Comparison of ENCODE assay signal across 22 cellular contexts in genomic region chr11:102304686-102305085, GRCh38. TPM values are rescaled to one million over a fixed set of nuclear protein-coding genes. Genes with fewer than 3 reads are reported as not detected.
DNase-seq lines count a peak whose midpoint lies in the region; ATAC-seq and TF ChIP-seq lines count a peak whose summit lies in the region.
"Had no signal": no experiment of that assay in that cellular context is flagged by ENCODE, and none has a peak within 500 bp of the region (broad histone marks: within the 10 kb centered on the region; RNA-seq: fewer than 3 reads in every experiment).

No MANE protein-coding gene starts in this region.

- no peaks in the 10 kb centered on the region for H3K27me3 ChIP-seq in SU-DHL-6 (ENCODE audit: low read length)
- H3K27me3 ChIP-seq: BLaER1 treated with 17β-estradiol and CSF1 and Interleukin-3, amounts not matched to agents 10 nM and 100 nM; hepatocyte; neutrophil; testis; vagina had no signal

- intact Hi-C loops in activated naive CD4-positive, alpha-beta T cell treated with anti-CD3 and anti-CD28 coated beads for 36 hours (cut with micrococcal nuclease) = no loop called here

- H3K4me2 ChIP-seq in SU-DHL-6 (ENCODE audit: low read depth, low read length, poor library complexity, severe bottlenecking) = peak overlapping the region; percentile 73

- H3K79me2 ChIP-seq in SU-DHL-6 (ENCODE audit: insufficient read depth, low read length) = no peaks in the 10 kb centered on the region
- H3K79me2 ChIP-seq: hepatocyte had no signal

- no peak for TF ChIP-seq CTCF in SU-DHL-6 (IDR thresholded peaks at IDR 0.05; ENCODE audit: insufficient read depth, low read length, poor library complexity, severe bottlenecking)

- peaks cover 15% of the 10 kb centered on the region; the same call in 1 of the 2 replicates for H3K9me3 ChIP-seq in SU-DHL-6 (ENCODE audit: insufficient read depth, low read length)
- H3K9me3 ChIP-seq: HAP-1, neutrophil, psoas muscle, testis, vagina had no signal

- H3K27me3 Mint-ChIP-seq in activated naive CD4-positive, alpha-beta T cell treated with anti-CD3 and anti-CD28 coated beads, Interleukin-2, amount 50 U/mL, for 24 hours = no peaks in the 10 kb centered on the region
- H3K27me3 Mint-ChIP-seq in activated naive CD4-positive, alpha-beta T cell treated with anti-CD3 and anti-CD28 coated beads for 36 hours (ENCODE audit: low read depth) = no peaks in the 10 kb centered on the region
- H3K27me3 Mint-ChIP-seq in central memory CD8-positive, alpha-beta T cell = no peaks in the 10 kb centered on the region

- peaks cover 16% of the 10 kb centered on the region for H3K9me3 Mint-ChIP-seq in activated naive CD4-positive, alpha-beta T cell treated with anti-CD3 and anti-CD28 coated beads, Interleukin-2, amount 50 U/mL, for 24 hours
- peaks cover 22% of the 10 kb centered on the region for H3K9me3 Mint-ChIP-seq in activated naive CD4-positive, alpha-beta T cell treated with anti-CD3 and anti-CD28 coated beads for 36 hours
- H3K9me3 Mint-ChIP-seq in central memory CD8-positive, alpha-beta T cell = peaks cover 7% of the 10 kb centered on the region

- no peak overlapping the region for H3K4me3 Mint-ChIP-seq in activated naive CD4-positive, alpha-beta T cell treated with anti-CD3 and anti-CD28 coated beads, Interleukin-2, amount 50 U/mL, for 24 hours
- no peak overlapping the region for H3K4me3 Mint-ChIP-seq in activated naive CD4-positive, alpha-beta T cell treated with anti-CD3 and anti-CD28 coated beads for 36 hours
- H3K4me3 Mint-ChIP-seq in central memory CD8-positive, alpha-beta T cell = no peak overlapping the region

- no peak overlapping the region for H3K9ac ChIP-seq in SU-DHL-6 (ENCODE audit: low read length)
- H3K9ac ChIP-seq: BLaER1 treated with 17β-estradiol and CSF1 and Interleukin-3, amounts not matched to agents 10 nM and 100 nM had no signal

- peaks cover 21% of the 10 kb centered on the region for H3F3A ChIP-seq in SU-DHL-6 (ENCODE audit: insufficient read depth)

- no peak for DNase-seq in activated naive CD4-positive, alpha-beta T cell treated with anti-CD3 and anti-CD28 coated beads for 36 hours
- no peak for DNase-seq in central memory CD8-positive, alpha-beta T cell (ENCODE audit: low spot score in 2 of 2)
- DNase-seq in stimulated activated naive CD8-positive, alpha-beta T cell treated with anti-CD3 and anti-CD28 coated beads, Interleukin-15, Interleukin-2, amounts not matched to agents 100 U/mL and 50 U/mL, for 24 hours = no peak
- no peak for DNase-seq in anterior cingulate cortex (lab: John Stamatoyannopoulos, UW)
- DNase-seq: ACHN; activated naive CD4-positive, alpha-beta T cell treated with Interleukin-2 at 50 U/mL for 16 hours; dorsolateral prefrontal cortex; Karpas-422; mucosa of descending colon; NCI-H1930; NCI-H2227 treated with DMSO at 0.1 percent for 48 hours; psoas muscle; testis had no signal

- H3K27ac ChIP-seq in SU-DHL-6 (ENCODE audit: low read depth, low read length) = no peak overlapping the region
- H3K27ac ChIP-seq: BLaER1 treated with 17β-estradiol and CSF1 and Interleukin-3, amounts not matched to agents 10 nM and 100 nM; neutrophil; psoas muscle; testis; vagina had no signal

- H3K4me1 Mint-ChIP-seq in activated naive CD4-positive, alpha-beta T cell treated with anti-CD3 and anti-CD28 coated beads, Interleukin-2, amount 50 U/mL, for 24 hours = peaks cover 80% of the 10 kb centered on the region
- peaks cover 71% of the 10 kb centered on the region for H3K4me1 Mint-ChIP-seq in activated naive CD4-positive, alpha-beta T cell treated with anti-CD3 and anti-CD28 coated beads for 36 hours (ENCODE audit: low read depth)
- H3K4me1 Mint-ChIP-seq in central memory CD8-positive, alpha-beta T cell = peaks cover 67% of the 10 kb centered on the region

- H3K4me3 ChIP-seq in SU-DHL-6 (ENCODE audit: insufficient read depth, low read length, poor library complexity, severe bottlenecking) = no peak overlapping the region
- H3K4me3 ChIP-seq: BLaER1 treated with 17β-estradiol and CSF1 and Interleukin-3, amounts not matched to agents 10 nM and 100 nM; dorsolateral prefrontal cortex; HAP-1; hepatocyte; mucosa of descending colon; psoas muscle; testis; vagina had no signal

- H4K20me1 ChIP-seq in SU-DHL-6 (ENCODE audit: low read depth, low read length) = no peaks in the 10 kb centered on the region
- H4K20me1 ChIP-seq: BLaER1 treated with 17β-estradiol and CSF1 and Interleukin-3, amounts not matched to agents 10 nM and 100 nM had no signal

- H3K27ac Mint-ChIP-seq in activated naive CD4-positive, alpha-beta T cell treated with anti-CD3 and anti-CD28 coated beads, Interleukin-2, amount 50 U/mL, for 24 hours = peak overlapping the region; percentile 85
- H3K27ac Mint-ChIP-seq in activated naive CD4-positive, alpha-beta T cell treated with anti-CD3 and anti-CD28 coated beads for 36 hours = no peak overlapping the region
- H3K27ac Mint-ChIP-seq in central memory CD8-positive, alpha-beta T cell (ENCODE audit: low read depth) = peak overlapping the region; percentile 44

- peaks cover 12% of the 10 kb centered on the region for H3K36me3 Mint-ChIP-seq in activated naive CD4-positive, alpha-beta T cell treated with anti-CD3 and anti-CD28 coated beads, Interleukin-2, amount 50 U/mL, for 24 hours
- H3K36me3 Mint-ChIP-seq in activated naive CD4-positive, alpha-beta T cell treated with anti-CD3 and anti-CD28 coated beads for 36 hours (ENCODE audit: low read depth) = peaks cover 4% of the 10 kb centered on the region
- H3K36me3 Mint-ChIP-seq in central memory CD8-positive, alpha-beta T cell (ENCODE audit: insufficient read depth) = peaks cover 1% of the 10 kb centered on the region

- CTCF ChIA-PET in activated naive CD4-positive, alpha-beta T cell treated with anti-CD3 and anti-CD28 coated beads for 36 hours (lab: Charles Lee) = no interaction called here

- no peak overlapping the region for H2AFZ ChIP-seq in SU-DHL-6 (ENCODE audit: low read depth, low read length, severe bottlenecking)
- H2AFZ ChIP-seq: hepatocyte had no signal

- ATAC-seq in central memory CD8-positive, alpha-beta T cell (replicated peaks; ENCODE audit: extremely low read depth, poor library complexity, severe bottlenecking) = no peak
- ATAC-seq in stimulated activated naive CD8-positive, alpha-beta T cell treated with anti-CD3 and anti-CD28 coated beads, Interleukin-15, Interleukin-2, amounts not matched to agents 100 U/mL and 50 U/mL, for 24 hours = peak; percentile 48
- ATAC-seq in GM19035 (IDR thresholded peaks at IDR 0.05; ENCODE audit: unreplicated experiment) = no peak
- no peak for ATAC-seq in HG02840 (IDR thresholded peaks at IDR 0.05; ENCODE audit: low FRiP score, unreplicated experiment)
- ATAC-seq: mucosa of descending colon, psoas muscle had no signal

- no peaks in the 10 kb centered on the region for H3K36me3 ChIP-seq in SU-DHL-6 (ENCODE audit: low read length)
- H3K36me3 ChIP-seq: BLaER1 treated with 17β-estradiol and CSF1 and Interleukin-3, amounts not matched to agents 10 nM and 100 nM; HAP-1; neutrophil; vagina had no signal

- H3K9me2 ChIP-seq in SU-DHL-6 (replicated peaks; ENCODE audit: insufficient read depth, low read length) = no peaks in the 10 kb centered on the region

RNA-seq across cellular contexts. Expression of gene BIRC3, which starts 12.6 kb away (rescaled TPM):
- total RNA-seq in activated naive CD4-positive, alpha-beta T cell treated with anti-CD3 and anti-CD28 coated beads for 36 hours = 100 to 1,000 TPM; 100 to 105 TPM

RNA-seq across cellular contexts. Expression of gene BIRC2, which starts 42.3 kb away (rescaled TPM):
- 10 to 100 TPM; 26.6 to 26.9 TPM for total RNA-seq in activated naive CD4-positive, alpha-beta T cell treated with anti-CD3 and anti-CD28 coated beads for 36 hours
